In the genomic region with DNA sequence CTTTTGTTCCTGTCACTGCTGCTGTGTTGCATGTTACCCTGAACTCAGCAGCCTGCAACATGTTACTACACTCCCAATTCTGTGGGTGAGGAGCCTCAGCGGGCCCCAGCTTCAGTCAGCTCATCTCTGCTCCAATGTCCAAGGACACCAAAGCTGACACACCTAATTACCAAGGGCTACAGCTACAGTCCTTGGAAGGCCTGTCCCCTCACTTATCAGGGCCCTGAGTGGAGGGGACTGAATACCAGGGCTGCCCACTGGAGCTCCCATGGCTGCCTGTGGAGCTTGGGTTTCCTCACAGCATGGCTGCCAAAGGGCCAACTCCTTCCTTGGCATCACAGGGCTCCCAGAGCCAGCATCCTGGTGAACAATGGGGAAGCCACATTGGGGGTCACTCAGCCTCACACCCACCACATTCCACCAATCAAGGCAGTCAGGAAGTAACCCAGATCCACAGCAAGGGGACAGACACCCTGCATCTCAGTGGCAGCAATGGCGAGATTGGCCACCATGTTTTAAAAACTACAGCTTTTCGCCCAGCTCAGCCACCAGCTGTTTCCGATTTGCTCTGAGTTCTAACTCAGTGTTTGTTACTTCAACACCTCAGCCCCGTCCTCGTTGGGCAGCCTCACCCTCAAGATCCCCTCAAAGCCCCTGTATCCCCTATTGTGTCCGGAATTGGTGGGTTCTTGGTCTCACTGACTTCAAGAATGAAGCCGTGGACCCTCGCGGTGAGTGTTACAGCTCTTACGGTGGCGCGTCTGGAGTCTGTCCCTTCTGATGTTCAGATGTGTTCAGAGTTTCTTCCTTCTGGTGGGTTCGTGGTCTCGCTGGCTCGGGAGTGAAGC, we compare ENCODE assay signal across 12 cellular contexts. TPM values are rescaled to one million over a fixed set of nuclear protein-coding genes. Genes with fewer than 3 reads are reported as not detected.
A peak's percentile ranks its signal among the peaks of the same experiment; 100 is the strongest.
DNase-seq lines count a peak whose midpoint lies in the region; ATAC-seq and TF ChIP-seq lines count a peak whose summit lies in the region.
"Had no signal": no experiment of that assay in that cellular context is flagged by ENCODE, and none has a peak within 500 bp of the region (broad histone marks: within the 10 kb centered on the region; RNA-seq: fewer than 3 reads in every experiment).

No MANE protein-coding gene starts in this region.

- H3K9me3 ChIP-seq in effector memory CD4-positive, alpha-beta T cell (ENCODE audit: control insufficient read depth, low read length) = no peaks in the 10 kb centered on the region
- no peaks in the 10 kb centered on the region for H3K9me3 ChIP-seq in uterus
- H3K9me3 ChIP-seq: body of pancreas had no signal

- H3K27me3 ChIP-seq in effector memory CD4-positive, alpha-beta T cell (replicated peaks; ENCODE audit: control insufficient read depth, insufficient read depth, low read length, poor library complexity, severe bottlenecking) = no peaks in the 10 kb centered on the region
- no peaks in the 10 kb centered on the region for H3K27me3 ChIP-seq in uterus
- H3K27me3 ChIP-seq: body of pancreas had no signal

- no peak for TF ChIP-seq CTCF in uterus (IDR thresholded peaks at IDR 0.05)

- intact Hi-C loops in activated CD4-positive, alpha-beta T cell treated with anti-CD3 and anti-CD28 coated beads, Interleukin-2, amount 10 ng/mL, durations not matched to agents 24 days and 14 days (cut with micrococcal nuclease) = loop anchor here (1.0 to 2.0 kb wide), 3 partner anchors 12 to 58 kb away; no protein-coding TSS in a partner anchor
- intact Hi-C loops in uterus (cut with DNase I; ENCODE audit: low total_unique reads) = no loop called here

- peak overlapping the region; percentile 97 for H3K27ac Mint-ChIP-seq in activated CD4-positive, alpha-beta T cell treated with anti-CD3 and anti-CD28 coated beads, Interleukin-2, amount 10 ng/mL, durations not matched to agents 24 days and 14 days
- H3K27ac Mint-ChIP-seq in activated CD8-positive, alpha-beta T cell treated with anti-CD3 and anti-CD28 coated beads, Interleukin-2, amount 10 ng/mL, durations not matched to agents 7 days and 5 days = peak overlapping the region; percentile 91
- peak overlapping the region; percentile 71 for H3K27ac Mint-ChIP-seq in stimulated activated memory B cell treated with anti-CD40 and anti-IgM and Interleukin-4, amounts not matched to agents 10 μg/mL and 1 μg/mL and 100 μg/mL, for 72 hours

- H3K4me1 ChIP-seq in effector memory CD4-positive, alpha-beta T cell (ENCODE audit: control insufficient read depth, insufficient read depth, low read length, poor library complexity, severe bottlenecking) = peaks cover 86% of the 10 kb centered on the region
- H3K4me1 ChIP-seq in uterus = no peaks in the 10 kb centered on the region

- CTCF ChIA-PET in activated CD8-positive, alpha-beta T cell treated with anti-CD3 and anti-CD28 coated beads, Interleukin-2, amount 10 ng/mL, durations not matched to agents 7 days and 5 days (lab: Charles Lee) = interaction anchor here (0.7 to 2.3 kb wide), 5 partner anchors 11 to 96 kb away, joined by 3 to 15 read pairs (median 3); no protein-coding TSS in a partner anchor

- peaks cover 24% of the 10 kb centered on the region for H3K36me3 ChIP-seq in effector memory CD4-positive, alpha-beta T cell (ENCODE audit: control insufficient read depth, insufficient read depth, low read length)
- no peaks in the 10 kb centered on the region for H3K36me3 ChIP-seq in uterus

- peaks cover 70% of the 10 kb centered on the region for H3K36me3 Mint-ChIP-seq in activated CD4-positive, alpha-beta T cell treated with anti-CD3 and anti-CD28 coated beads, Interleukin-2, amount 10 ng/mL, durations not matched to agents 24 days and 14 days (ENCODE audit: low read depth)
- H3K36me3 Mint-ChIP-seq in activated CD8-positive, alpha-beta T cell treated with anti-CD3 and anti-CD28 coated beads, Interleukin-2, amount 10 ng/mL, durations not matched to agents 7 days and 5 days (ENCODE audit: low read depth) = peaks cover 85% of the 10 kb centered on the region
- H3K36me3 Mint-ChIP-seq in stimulated activated memory B cell treated with anti-CD40 and anti-IgM and Interleukin-4, amounts not matched to agents 10 μg/mL and 1 μg/mL and 100 μg/mL, for 72 hours = peaks cover 31% of the 10 kb centered on the region

- peak; percentile 71 for DNase-seq in activated CD4-positive, alpha-beta T cell treated with anti-CD3 and anti-CD28 coated beads, Interleukin-2, amount 10 ng/mL, durations not matched to agents 24 days and 14 days
- DNase-seq in activated CD4-positive, alpha-beta T cell treated with anti-CD3 and anti-CD28 coated beads for 1 hour = no peak
- DNase-seq in activated CD8-positive, alpha-beta T cell treated with anti-CD3 and anti-CD28 coated beads, Interleukin-2, amount 10 ng/mL, durations not matched to agents 7 days and 5 days = no peak
- no peak for DNase-seq in effector memory CD4-positive, alpha-beta T cell
- DNase-seq in NCI-H2081 (lab: John Stamatoyannopoulos, UW) (no peak), uterus (no peak), SKM-1 (lab: John Stamatoyannopoulos, UW; ENCODE audit: unreplicated experiment) (no peak)
- DNase-seq: body of pancreas, GOT3, kidney, SW 1271 had no signal

- H3K27ac ChIP-seq in effector memory CD4-positive, alpha-beta T cell (ENCODE audit: insufficient read depth, low read length, poor library complexity, severe bottlenecking) = peak overlapping the region; percentile 75
- H3K27ac ChIP-seq in uterus = no peak overlapping the region

- H3K27me3 Mint-ChIP-seq in activated CD4-positive, alpha-beta T cell treated with anti-CD3 and anti-CD28 coated beads, Interleukin-2, amount 10 ng/mL, durations not matched to agents 24 days and 14 days = no peaks in the 10 kb centered on the region
- H3K27me3 Mint-ChIP-seq in activated CD8-positive, alpha-beta T cell treated with anti-CD3 and anti-CD28 coated beads, Interleukin-2, amount 10 ng/mL, durations not matched to agents 7 days and 5 days (ENCODE audit: low read depth) = no peaks in the 10 kb centered on the region
- H3K27me3 Mint-ChIP-seq in stimulated activated memory B cell treated with anti-CD40 and anti-IgM and Interleukin-4, amounts not matched to agents 10 μg/mL and 1 μg/mL and 100 μg/mL, for 72 hours = no peaks in the 10 kb centered on the region

- peak; percentile 7 for ATAC-seq in activated CD8-positive, alpha-beta T cell treated with anti-CD3 and anti-CD28 coated beads, Interleukin-2, amount 10 ng/mL, durations not matched to agents 7 days and 5 days
- ATAC-seq in stimulated activated memory B cell treated with anti-CD40 and anti-IgM and Interleukin-4, amounts not matched to agents 10 μg/mL and 1 μg/mL and 100 μg/mL, for 72 hours = no peak
- ATAC-seq: body of pancreas had no signal

- no peak for TF ChIP-seq POLR2A in uterus (IDR thresholded peaks at IDR 0.05)

- POLR2A ChIA-PET in activated CD8-positive, alpha-beta T cell treated with anti-CD3 and anti-CD28 coated beads, Interleukin-2, amount 10 ng/mL, durations not matched to agents 7 days and 5 days (lab: Charles Lee) = interaction anchor here (0.6 to 3.2 kb wide), 21 partner anchors 10 to 70 kb away, joined by 3 to 20 read pairs (median 7); no protein-coding TSS in a partner anchor

- H3K9me3 Mint-ChIP-seq in activated CD4-positive, alpha-beta T cell treated with anti-CD3 and anti-CD28 coated beads, Interleukin-2, amount 10 ng/mL, durations not matched to agents 24 days and 14 days = peaks cover 4% of the 10 kb centered on the region
- no peaks in the 10 kb centered on the region for H3K9me3 Mint-ChIP-seq in activated CD8-positive, alpha-beta T cell treated with anti-CD3 and anti-CD28 coated beads, Interleukin-2, amount 10 ng/mL, durations not matched to agents 7 days and 5 days (ENCODE audit: insufficient read depth)
- no peaks in the 10 kb centered on the region for H3K9me3 Mint-ChIP-seq in stimulated activated memory B cell treated with anti-CD40 and anti-IgM and Interleukin-4, amounts not matched to agents 10 μg/mL and 1 μg/mL and 100 μg/mL, for 72 hours

- H3K4me3 ChIP-seq in effector memory CD4-positive, alpha-beta T cell (ENCODE audit: insufficient read depth, low read depth, low read length, poor library complexity, severe bottlenecking) = peak overlapping the region; percentile 14
- H3K4me3 ChIP-seq in uterus = no peak overlapping the region
- H3K4me3 ChIP-seq: body of pancreas had no signal

- peak overlapping the region; percentile 88 for H3K4me3 Mint-ChIP-seq in activated CD4-positive, alpha-beta T cell treated with anti-CD3 and anti-CD28 coated beads, Interleukin-2, amount 10 ng/mL, durations not matched to agents 24 days and 14 days
- peak overlapping the region; percentile 71 for H3K4me3 Mint-ChIP-seq in activated CD8-positive, alpha-beta T cell treated with anti-CD3 and anti-CD28 coated beads, Interleukin-2, amount 10 ng/mL, durations not matched to agents 7 days and 5 days
- H3K4me3 Mint-ChIP-seq in stimulated activated memory B cell treated with anti-CD40 and anti-IgM and Interleukin-4, amounts not matched to agents 10 μg/mL and 1 μg/mL and 100 μg/mL, for 72 hours = no peak overlapping the region

- H3K4me1 Mint-ChIP-seq in activated CD4-positive, alpha-beta T cell treated with anti-CD3 and anti-CD28 coated beads, Interleukin-2, amount 10 ng/mL, durations not matched to agents 24 days and 14 days = peaks cover 85% of the 10 kb centered on the region
- H3K4me1 Mint-ChIP-seq in activated CD8-positive, alpha-beta T cell treated with anti-CD3 and anti-CD28 coated beads, Interleukin-2, amount 10 ng/mL, durations not matched to agents 7 days and 5 days (ENCODE audit: low read depth) = peaks cover 92% of the 10 kb centered on the region
- H3K4me1 Mint-ChIP-seq in stimulated activated memory B cell treated with anti-CD40 and anti-IgM and Interleukin-4, amounts not matched to agents 10 μg/mL and 1 μg/mL and 100 μg/mL, for 72 hours = peaks cover 81% of the 10 kb centered on the region

RNA-seq across cellular contexts. Expression of a gene that starts 18.9 kb away (rescaled TPM):
- 368 and 370 TPM in 2 replicates for total RNA-seq in activated CD4-positive, alpha-beta T cell treated with anti-CD3 and anti-CD28 coated beads, Interleukin-2, amount 10 ng/mL, durations not matched to agents 24 days and 14 days
- total RNA-seq in activated CD8-positive, alpha-beta T cell treated with anti-CD3 and anti-CD28 coated beads, Interleukin-2, amount 10 ng/mL, durations not matched to agents 7 days and 5 days = 100 to 1,000 TPM; 314 to 321 TPM
- 10 to 100 TPM in 2 of 4 donors, 1 to 10 TPM in 2; 1.5 to 27.8 (median 11.6) TPM for total RNA-seq in uterus

Comparison
In these comparisons a context has a peak if more than half of its experiments do, and no peak if none do; other contexts are left out.
1. RNA of a gene that starts 18.9 kb away (total RNA-seq): 368 to 370 TPM in activated CD4-positive, alpha-beta T cell treated with anti-CD3 and anti-CD28 coated beads, Interleukin-2, amount 10 ng/mL, durations not matched to agents 24 days and 14 days and 314 to 321 TPM in activated CD8-positive, alpha-beta T cell treated with anti-CD3 and anti-CD28 coated beads, Interleukin-2, amount 10 ng/mL, durations not matched to agents 7 days and 5 days; 1.5 to 27.8 TPM in uterus; every median in the first group is over 10 times any median in the second.
2. Peak in every context shown above with its lines, with median percentiles within 50 percentile points of each other: H3K27ac Mint-ChIP-seq.